8 cellular contexts compared by ENCODE assay signal in the genomic region with DNA sequence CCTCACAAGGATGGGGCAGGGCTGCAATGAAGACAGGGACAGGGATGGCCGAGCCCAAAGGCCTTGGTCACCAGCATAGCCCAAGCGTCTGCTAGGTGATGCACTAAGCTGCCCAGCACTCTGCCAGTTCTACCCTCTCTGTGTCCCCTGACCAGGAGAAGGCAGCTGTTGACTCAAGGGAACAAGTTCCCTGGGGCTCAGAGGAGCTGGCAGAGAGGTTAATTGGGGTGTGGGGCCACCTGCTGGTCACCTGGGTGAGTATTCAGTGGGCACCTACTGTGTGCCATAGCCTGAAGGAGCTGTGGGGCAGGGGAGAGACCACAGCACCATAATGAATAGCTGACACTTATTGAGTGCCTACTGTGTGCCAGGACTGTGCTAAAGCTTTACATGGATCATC. TPM values are rescaled to one million over a fixed set of nuclear protein-coding genes. Genes with fewer than 3 reads are reported as not detected.
DNase-seq lines count a peak whose midpoint lies in the region; FAIRE-seq and TF ChIP-seq lines count a peak whose summit lies in the region.

No MANE protein-coding gene starts in this region.

- H3K9me3 Mint-ChIP-seq in CD14-positive monocyte, result no peaks in the 10 kb centered on the region

- no peaks in the 10 kb centered on the region for H3K9me3 ChIP-seq in osteoblast (ENCODE audit: low read depth, low read length)

- no peaks in the 10 kb centered on the region for H3K36me3 ChIP-seq in osteoblast (ENCODE audit: insufficient read depth, low read length)

- H3K27ac Mint-ChIP-seq in CD14-positive monocyte, result no peak overlapping the region

- intact Hi-C loops in CD14-positive monocyte (cut with micrococcal nuclease), result loop anchor here in 1 of 2 donors (10.0 kb wide), 1 partner anchor 78 kb away; no protein-coding TSS in a partner anchor

- H3K27ac ChIP-seq in osteoblast (ENCODE audit: low read depth, low read length), result no peak overlapping the region

- DNase-seq in CD14-positive monocyte (ENCODE audit: low spot score), result no peak
- peak; percentile 33 for DNase-seq in HTR-8/SVneo (ENCODE audit: insufficient read length, low spot score)
- peak; percentile 43 to 63 for DNase-seq in activated CD4-positive, alpha-beta T cell treated with anti-CD3 and anti-CD28 coated beads for 4 hours
- peak; percentile 33 for DNase-seq in effector CD4-positive, alpha-beta T cell
- DNase-seq in osteoblast (ENCODE audit: insufficient read length, low spot score, missing footprints), result no peak
- no peak for DNase-seq in NCI-H2107 treated with DMSO at 0.1 percent for 48 hours (lab: John Stamatoyannopoulos, UW; ENCODE audit: unreplicated experiment)
- no peak for DNase-seq in G401 (ENCODE audit: low spot score)
- DNase-seq in dedifferentiated amniotic fluid mesenchymal stem cell (ENCODE audit: extremely low spot score), result no peak

- H2AFZ ChIP-seq in osteoblast (ENCODE audit: low read length), result no peak overlapping the region

- H4K20me1 ChIP-seq in osteoblast (ENCODE audit: insufficient read depth, low read length), result no peaks in the 10 kb centered on the region

- H3K4me3 ChIP-seq in osteoblast (ENCODE audit: insufficient read depth, low read length), result no peak overlapping the region

- no peaks in the 10 kb centered on the region for H3K27me3 ChIP-seq in osteoblast (ENCODE audit: insufficient read depth, low read length)

- H3K27me3 Mint-ChIP-seq in CD14-positive monocyte (ENCODE audit: low read depth in 3 of 3), result peaks cover 0 to 10% (median 2%) of the 10 kb centered on the region in 3 donors

- H3K4me2 ChIP-seq in osteoblast (ENCODE audit: insufficient read depth, low read length), result no peak overlapping the region

- peak; percentile 50 for TF ChIP-seq CTCF in CD14-positive monocyte (IDR thresholded peaks at IDR 0.05)
- peak; percentile 40 for TF ChIP-seq CTCF in osteoblast (IDR thresholded peaks at IDR 0.05; ENCODE audit: extremely low read depth, low read depth, low read length)

- in situ Hi-C loops in G401 (cut with HindIII; ENCODE audit: low sequenced_read_pairs), result no loop called here

- no peak overlapping the region for H3K4me3 Mint-ChIP-seq in CD14-positive monocyte

- no peaks in the 10 kb centered on the region for H3K79me2 ChIP-seq in osteoblast (ENCODE audit: insufficient read depth, low read length)

- H3K36me3 Mint-ChIP-seq in CD14-positive monocyte, result peaks cover 28 to 29% of the 10 kb centered on the region in 2 donors

- H3K4me1 Mint-ChIP-seq in CD14-positive monocyte, result peaks cover 22% of the 10 kb centered on the region

- no peak for FAIRE-seq in HTR-8/SVneo (lab: Jason Lieb, UNC)

- no peaks in the 10 kb centered on the region for H3K4me1 ChIP-seq in osteoblast (ENCODE audit: insufficient read depth, low read length)

RNA-seq across cellular contexts. Expression of gene DOCK3, which starts 22.0 kb away (rescaled TPM):
- polyA plus RNA-seq in CD14-positive monocyte, result under 1 TPM in 1 of 2 donors, not detected in 1; 0.03 TPM
- total RNA-seq in osteoblast, result 0.29 and 0.36 TPM in 2 replicates
- 0.80 and 1.7 TPM in 2 replicates for total RNA-seq in G401 (2014; rRNA removed; shearing (Covaris generic))

RNA-seq across cellular contexts. Expression of gene MAPKAPK3, which starts 35.8 kb away (rescaled TPM):
- polyA plus RNA-seq in CD14-positive monocyte, result 100 to 1,000 TPM; 173 to 252 TPM
- total RNA-seq in osteoblast, result 56.5 and 66.6 TPM in 2 replicates
- total RNA-seq in G401 (2014; rRNA removed; shearing (Covaris generic)), result 99.1 and 108 TPM in 2 replicates

RNA-seq across cellular contexts. Expression of gene CISH, which starts 41.1 kb away (rescaled TPM):
- polyA plus RNA-seq in CD14-positive monocyte, result 1 to 10 TPM; 2.9 to 6.2 TPM
- total RNA-seq in osteoblast, result 1.1 and 1.2 TPM in 2 replicates
- 1.7 and 2.2 TPM in 2 replicates for total RNA-seq in G401 (2014; rRNA removed; shearing (Covaris generic))

Comparison
In these comparisons a context has a peak if more than half of its experiments do, and no peak if none do; other contexts are left out.
1. DNase-seq: peak in HTR-8/SVneo (single experiment), activated CD4-positive, alpha-beta T cell treated with anti-CD3 and anti-CD28 coated beads for 4 hours (2 of 2) and effector CD4-positive, alpha-beta T cell (single experiment); none in CD14-positive monocyte (single experiment), osteoblast (single experiment), NCI-H2107 treated with DMSO at 0.1 percent for 48 hours (single experiment), G401 (single experiment) and dedifferentiated amniotic fluid mesenchymal stem cell (single experiment).